10 cellular contexts compared by ENCODE assay signal in the genomic region with DNA sequence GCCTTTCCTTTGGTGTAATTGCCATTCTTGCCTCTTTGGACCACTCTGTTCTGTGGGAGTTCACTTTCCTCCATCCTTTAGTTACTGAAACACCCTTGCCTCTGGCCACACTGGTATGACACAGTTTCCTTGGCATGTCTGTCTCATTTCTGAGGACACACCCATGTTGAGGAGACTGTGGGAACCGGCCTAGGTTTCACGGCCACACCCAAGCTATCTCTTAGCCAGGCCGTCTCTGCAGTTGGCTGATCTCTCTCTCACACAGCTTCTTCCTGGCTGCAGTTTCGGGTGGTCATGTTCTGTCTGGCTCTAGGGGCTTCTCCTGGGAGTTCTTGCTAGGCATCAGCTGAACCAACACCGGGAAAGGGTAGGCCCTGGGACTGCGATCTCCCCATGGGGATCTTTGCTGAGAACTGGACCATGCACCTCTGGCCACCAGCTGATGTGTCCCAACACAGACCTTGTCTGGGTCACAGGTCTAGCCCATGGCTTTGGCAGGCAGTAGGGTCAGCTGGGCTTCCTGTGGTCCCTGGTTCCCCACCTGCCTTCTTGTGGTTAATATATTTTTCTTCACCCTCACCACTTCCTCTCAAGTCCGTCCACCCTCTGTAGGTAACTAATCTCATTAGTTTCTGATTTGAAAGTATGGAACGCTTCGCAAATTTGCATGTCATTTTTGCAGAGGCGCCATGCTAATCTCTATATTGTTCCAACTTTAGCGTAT. TPM values are rescaled to one million over a fixed set of nuclear protein-coding genes. Genes with fewer than 3 reads are reported as not detected.
DNase-seq lines count a peak whose midpoint lies in the region; ATAC-seq and TF ChIP-seq lines count a peak whose summit lies in the region.
"Had no signal": no experiment of that assay in that cellular context is flagged by ENCODE, and none has a peak within 500 bp of the region (broad histone marks: within the 10 kb centered on the region; RNA-seq: fewer than 3 reads in every experiment).

No MANE protein-coding gene starts in this region.

- DNase-seq in GM04504 (ENCODE audit: low read depth) (peak; percentile 90), HS-5 (ENCODE audit: low read depth) (peak; percentile 82), choroid plexus epithelial cell (ENCODE audit: low read depth) (peak; percentile 64), renal cortical epithelial cell (ENCODE audit: low read depth) (peak; percentile 90), NCI-H1105 (lab: John Stamatoyannopoulos, UW) (no peak), C1 segment of cervical spinal cord (lab: John Stamatoyannopoulos, UW) (no peak)
- DNase-seq in naive thymus-derived CD8-positive, alpha-beta T cell = no peak

- no peak overlapping the region for H3K4me3 ChIP-seq in choroid plexus epithelial cell (ENCODE audit: low read depth, low read length)
- H3K4me3 ChIP-seq: lung, SK-N-MC had no signal

- H3K4me1 Mint-ChIP-seq in naive thymus-derived CD8-positive, alpha-beta T cell = peaks cover 6 to 12% (median 7%) of the 10 kb centered on the region in 4 donors

- POLR2A ChIA-PET in naive thymus-derived CD8-positive, alpha-beta T cell (lab: Charles Lee) = no interaction called here

- peaks cover 0 to 2% (median 0%) of the 10 kb centered on the region in 3 donors for H3K36me3 Mint-ChIP-seq in naive thymus-derived CD8-positive, alpha-beta T cell

- peak; percentile 93 for ATAC-seq in GM21576 (IDR thresholded peaks at IDR 0.05; ENCODE audit: unreplicated experiment)
- ATAC-seq in naive thymus-derived CD8-positive, alpha-beta T cell = no peak

- peaks cover 0 to 4% (median 0%) of the 10 kb centered on the region in 5 donors for H3K27me3 Mint-ChIP-seq in naive thymus-derived CD8-positive, alpha-beta T cell

- no peak for TF ChIP-seq CTCF in choroid plexus epithelial cell (conservative IDR thresholded peaks at IDR 0.05; ENCODE audit: low read depth, low read length)

- H3K27ac Mint-ChIP-seq in naive thymus-derived CD8-positive, alpha-beta T cell = no peak overlapping the region

- H3K4me3 Mint-ChIP-seq in naive thymus-derived CD8-positive, alpha-beta T cell = peak overlapping the region in 1 of 10 donors; percentile 30

- H3K9me3 Mint-ChIP-seq in naive thymus-derived CD8-positive, alpha-beta T cell = no peaks in the 10 kb centered on the region

RNA-seq across cellular contexts. Expression of gene ARHGEF37, which starts 24.9 kb away (rescaled TPM):
- 10.2 and 10.8 TPM in 2 replicates for total RNA-seq in renal cortical epithelial cell
- total RNA-seq in naive thymus-derived CD8-positive, alpha-beta T cell = 1 to 10 TPM in 1 of 2 experiments, not detected in 1; 1.2 TPM
- not detected for polyA plus RNA-seq in naive thymus-derived CD8-positive, alpha-beta T cell

RNA-seq across cellular contexts. Expression of gene CSNK1A1, which starts 54.9 kb away (rescaled TPM):
- total RNA-seq in renal cortical epithelial cell = 316 and 512 TPM in 2 replicates
- 100 to 1,000 TPM; 175 to 197 TPM for total RNA-seq in naive thymus-derived CD8-positive, alpha-beta T cell
- 100 to 1,000 TPM; 133 to 143 (median 137) TPM for polyA plus RNA-seq in naive thymus-derived CD8-positive, alpha-beta T cell

Comparison
In these comparisons a context has a peak if more than half of its experiments do, and no peak if none do; other contexts are left out.
1. DNase-seq: peak in GM04504 (single experiment), HS-5 (single experiment), choroid plexus epithelial cell (single experiment) and renal cortical epithelial cell (single experiment); none in naive thymus-derived CD8-positive, alpha-beta T cell (0 of 10), NCI-H1105 (single experiment) and C1 segment of cervical spinal cord (0 of 14).